In genomic region chr19:15379996-15380647, GRCh38 we compare ENCODE assay signal across 8 cellular contexts. TPM values are rescaled to one million over a fixed set of nuclear protein-coding genes. Genes with fewer than 3 reads are reported as not detected.
DNase-seq lines count a peak whose midpoint lies in the region; ATAC-seq, FAIRE-seq and TF ChIP-seq lines count a peak whose summit lies in the region.

No MANE protein-coding gene starts in this region.

- in situ Hi-C loops in Caki2 (cut with HindIII; ENCODE audit: low pct_unique_long_range_greater_than_20kb, low sequenced_read_pairs): no loop called here

- no peak for TF ChIP-seq CTCF in body of pancreas (IDR thresholded peaks at IDR 0.05)
- TF ChIP-seq CTCF in kidney (IDR thresholded peaks at IDR 0.05; ENCODE audit: borderline replicate concordance, extremely low read depth, insufficient read depth): no peak

- ATAC-seq in GM18909 (IDR thresholded peaks at IDR 0.05; ENCODE audit: poor library complexity, unreplicated experiment): peak; percentile 31
- peak; percentile 31 for ATAC-seq in HG03103 (IDR thresholded peaks at IDR 0.05; ENCODE audit: low read depth, unreplicated experiment)
- no peak for ATAC-seq in body of pancreas
- peak; percentile 12 for ATAC-seq in stimulated activated naive CD8-positive, alpha-beta T cell treated with anti-CD3 and anti-CD28 coated beads, Interleukin-15, Interleukin-2, amounts not matched to agents 100 U/mL and 50 U/mL, for 24 hours

- peak overlapping the region in 1 of 2 donors; percentile 46 for H3K9ac ChIP-seq in kidney (ENCODE audit: low read length in 2 of 2)

- H3K9me3 ChIP-seq in body of pancreas (no peaks in the 10 kb centered on the region), kidney (ENCODE audit: control insufficient read depth in 1 of 2, low read length in 2 of 2) (no peaks in the 10 kb centered on the region)

- no peaks in the 10 kb centered on the region for H3K27me3 ChIP-seq in body of pancreas

- no peak for FAIRE-seq in kidney (lab: Jason Lieb, UNC)

- 2 to 9% methylated on average over 22 to 50 of the region's 56 CpGs for WGBS in body of pancreas, 2 donors

- H3K4me3 ChIP-seq in body of pancreas: peak overlapping the region; percentile 64 to 98
- peak overlapping the region; percentile 8 to 64 for H3K4me3 ChIP-seq in kidney (ENCODE audit: low read length in 2 of 2)

- intact Hi-C loops in body of pancreas (cut with DNase I) (loop anchor here (10.0 kb wide), 1 partner anchor 115 kb away; no protein-coding TSS in a partner anchor), kidney (cut with DNase I) (no loop called here)

- DNase-seq in Caki2 (ENCODE audit: low read depth) (peak; percentile 94), NCI-H774 (lab: John Stamatoyannopoulos, UW) (peak; percentile 47), body of pancreas (peak in 3 of 4 donors; percentile 49 to 58 (median 50)), kidney (peak; percentile 91)
- DNase-seq in stimulated activated naive CD8-positive, alpha-beta T cell treated with anti-CD3 and anti-CD28 coated beads, Interleukin-15, Interleukin-2, amounts not matched to agents 100 U/mL and 50 U/mL, for 24 hours: no peak
- DNase-seq in stimulated activated naive CD4-positive, alpha-beta T cell treated with Interleukin-2 at 50 U/mL for 16 hours (lab: John Stamatoyannopoulos, UW): no peak

- no peaks in the 10 kb centered on the region for H3K36me3 ChIP-seq in body of pancreas (replicated peaks in 1 of 2; ENCODE audit: insufficient read depth in 1 of 2, low read depth in 2 of 2)
- no peaks in the 10 kb centered on the region for H3K36me3 ChIP-seq in kidney (ENCODE audit: control insufficient read depth in 1 of 2, insufficient read depth in 2 of 2, low read length in 2 of 2)

- peak overlapping the region; percentile 88 to 98 (median 94) for H3K27ac ChIP-seq in body of pancreas
- H3K27ac ChIP-seq in kidney (ENCODE audit: low read depth in 2 of 2, low read length in 2 of 2): peak overlapping the region; percentile 71 to 76

- peaks cover 36% of the 10 kb centered on the region for H3K4me1 ChIP-seq in body of pancreas
- peaks cover 17 to 27% of the 10 kb centered on the region in 2 donors for H3K4me1 ChIP-seq in kidney (ENCODE audit: control insufficient read depth in 1 of 2, insufficient read depth in 1 of 2, low read depth in 1 of 2, low read length in 2 of 2)

- no peak for TF ChIP-seq POLR2A in body of pancreas (IDR thresholded peaks at IDR 0.05)

RNA-seq across cellular contexts. Expression of gene AKAP8, which starts 0.5 kb away (rescaled TPM):
- 15.8 and 18.9 TPM in 2 replicates for total RNA-seq in Caki2 (2014; rRNA removed; shearing (Covaris generic); ENCODE audit: low replicate concordance)
- total RNA-seq in body of pancreas (10 to 100 TPM; 11.2 to 19.4 TPM), kidney (60.2 TPM)
- polyA plus RNA-seq in kidney (ENCODE audit: insufficient read depth, low read depth, low replicate concordance): 11.5 TPM

RNA-seq across cellular contexts. Expression of gene AKAP8L, which starts 38.7 kb away (rescaled TPM):
- 51.8 and 58.5 TPM in 2 replicates for total RNA-seq in Caki2 (2014; rRNA removed; shearing (Covaris generic); ENCODE audit: low replicate concordance)
- total RNA-seq in body of pancreas (100 to 1,000 TPM; 147 to 196 TPM), kidney (122 TPM)
- 44.3 TPM for polyA plus RNA-seq in kidney (ENCODE audit: insufficient read depth, low read depth, low replicate concordance)

RNA-seq across cellular contexts. Expression of gene BRD4, which starts 47.8 kb away (rescaled TPM):
- total RNA-seq in Caki2 (2014; rRNA removed; shearing (Covaris generic); ENCODE audit: low replicate concordance): 7.2 and 7.5 TPM in 2 replicates
- total RNA-seq in body of pancreas (10 to 100 TPM; 15.3 to 33.6 TPM), kidney (107 TPM)
- 14.3 TPM for polyA plus RNA-seq in kidney (ENCODE audit: insufficient read depth, low read depth, low replicate concordance)

Comparison
In these comparisons a context has a peak if more than half of its experiments do, and no peak if none do; other contexts are left out.
1. DNase-seq: peak in Caki2 (single experiment), NCI-H774 (single experiment), body of pancreas (3 of 4) and kidney (single experiment); none in stimulated activated naive CD8-positive, alpha-beta T cell treated with anti-CD3 and anti-CD28 coated beads, Interleukin-15, Interleukin-2, amounts not matched to agents 100 U/mL and 50 U/mL, for 24 hours (single experiment) and stimulated activated naive CD4-positive, alpha-beta T cell treated with Interleukin-2 at 50 U/mL for 16 hours (single experiment).